Comparison of ENCODE assay signal across 9 cellular contexts in genomic region chr19:18460313-18460712, GRCh38. TPM values are rescaled to one million over a fixed set of nuclear protein-coding genes. Genes with fewer than 3 reads are reported as not detected.
DNase-seq lines count a peak whose midpoint lies in the region; ATAC-seq and TF ChIP-seq lines count a peak whose summit lies in the region.
"Had no signal": no experiment of that assay in that cellular context is flagged by ENCODE, and none has a peak within 500 bp of the region (broad histone marks: within the 10 kb centered on the region; RNA-seq: fewer than 3 reads in every experiment).

No MANE protein-coding gene starts in this region.

- H3K4me1 ChIP-seq in ACC112 (ENCODE audit: control insufficient read depth, insufficient read depth, low read length, unreplicated experiment) (peaks cover 33% of the 10 kb centered on the region), RWPE2 (ENCODE audit: insufficient read depth, poor library complexity, severe bottlenecking) (peaks cover 20% of the 10 kb centered on the region), fibroblast of lung (ENCODE audit: control insufficient read depth, extremely low read depth, insufficient read depth, low read length) (peaks cover 35% of the 10 kb centered on the region), osteoblast (ENCODE audit: insufficient read depth, low read length) (peaks cover 41% of the 10 kb centered on the region), neural progenitor cell (no peaks in the 10 kb centered on the region), GM23338 (ENCODE audit: insufficient read depth) (no peaks in the 10 kb centered on the region)

- H3F3A ChIP-seq in neural progenitor cell (ENCODE audit: low read depth) (no peaks in the 10 kb centered on the region), GM23338 (replicated peaks; ENCODE audit: low read depth) (0 out of 2 replicates have a peak, but pooled peaks cover 3% of the 10 kb centered on the region)

- no peak overlapping the region for H2AFZ ChIP-seq in ACC112 (ENCODE audit: low read length, unreplicated experiment)
- H2AFZ ChIP-seq in fibroblast of lung (ENCODE audit: low read length), result no peak overlapping the region
- H2AFZ ChIP-seq in osteoblast (ENCODE audit: low read length), result no peak overlapping the region
- no peak overlapping the region for H2AFZ ChIP-seq in neural progenitor cell (replicated peaks)
- no peak overlapping the region for H2AFZ ChIP-seq in GM23338

- H3K27ac Mint-ChIP-seq in neural progenitor cell, result no peak overlapping the region
- no peak overlapping the region for H3K27ac Mint-ChIP-seq in activated T-cell treated with anti-CD3 and anti-CD28 coated beads, Interleukin-2, amount 50 U/mL, for 24 hours
- H3K27ac Mint-ChIP-seq in GM23338, result no peak overlapping the region

- no peaks in the 10 kb centered on the region for H3K9me3 Mint-ChIP-seq in neural progenitor cell
- H3K9me3 Mint-ChIP-seq in activated T-cell treated with anti-CD3 and anti-CD28 coated beads, Interleukin-2, amount 50 U/mL, for 24 hours, result no peaks in the 10 kb centered on the region
- no peaks in the 10 kb centered on the region; the same call in 2 of the 3 replicates for H3K9me3 Mint-ChIP-seq in GM23338

- H3K4me1 Mint-ChIP-seq in neural progenitor cell (peaks cover 7% of the 10 kb centered on the region), GM23338 (peaks cover under 1% of the 10 kb centered on the region; the same call in 2 of the 3 replicates)
- H3K4me1 Mint-ChIP-seq in activated T-cell treated with anti-CD3 and anti-CD28 coated beads, Interleukin-2, amount 50 U/mL, for 24 hours (ENCODE audit: low read depth), result peaks cover 2% of the 10 kb centered on the region

- H3K27me3 ChIP-seq in ACC112 (ENCODE audit: insufficient read depth, low read length), result no peaks in the 10 kb centered on the region
- H3K27me3 ChIP-seq in RWPE2 (ENCODE audit: insufficient read depth, poor library complexity, severe bottlenecking), result no peaks in the 10 kb centered on the region
- no peaks in the 10 kb centered on the region for H3K27me3 ChIP-seq in fibroblast of lung (ENCODE audit: control insufficient read depth, insufficient read depth, low read length)
- H3K27me3 ChIP-seq in osteoblast (ENCODE audit: insufficient read depth, low read length), result no peaks in the 10 kb centered on the region
- no peaks in the 10 kb centered on the region for H3K27me3 ChIP-seq in neural progenitor cell
- no peaks in the 10 kb centered on the region for H3K27me3 ChIP-seq in GM23338 (ENCODE audit: insufficient read depth)

- H3K4me3 ChIP-seq in ACC112 (ENCODE audit: low read depth, low read length) (peak overlapping the region; percentile 56; the same call in 1 of the 2 replicates), RWPE2 (ENCODE audit: severe bottlenecking) (no peak overlapping the region), fibroblast of lung (replicated peaks in 1 of 4; ENCODE audit: control extremely low read depth in 1 of 4, insufficient read depth in 1 of 4, low read depth in 3 of 4, low read length in 4 of 4) (peak overlapping the region in 2 of 4 experiments; percentile 10 to 12), osteoblast (ENCODE audit: insufficient read depth, low read length) (peak overlapping the region; percentile 39), neural progenitor cell (no peak overlapping the region), GM23338 (no peak overlapping the region)

- H3K9me2 ChIP-seq in GM23338 (ENCODE audit: insufficient read depth), result no peaks in the 10 kb centered on the region

- peak overlapping the region; percentile 48 for H3K9ac ChIP-seq in fibroblast of lung (ENCODE audit: insufficient read depth, low read length)
- H3K9ac ChIP-seq in neural progenitor cell, result no peak overlapping the region

- H3K27me3 Mint-ChIP-seq in neural progenitor cell (ENCODE audit: insufficient read depth, low read depth), result peaks cover 4% of the 10 kb centered on the region
- H3K27me3 Mint-ChIP-seq in activated T-cell treated with anti-CD3 and anti-CD28 coated beads, Interleukin-2, amount 50 U/mL, for 24 hours, result no peaks in the 10 kb centered on the region
- peaks cover 9% of the 10 kb centered on the region for H3K27me3 Mint-ChIP-seq in GM23338 (ENCODE audit: insufficient read depth, low read depth, poor library complexity)

- no peak overlapping the region for H3K4me3 Mint-ChIP-seq in neural progenitor cell
- no peak overlapping the region for H3K4me3 Mint-ChIP-seq in activated T-cell treated with anti-CD3 and anti-CD28 coated beads, Interleukin-2, amount 50 U/mL, for 24 hours
- H3K4me3 Mint-ChIP-seq in GM23338, result no peak overlapping the region

- peak; percentile 66 for ATAC-seq in RWPE2 (ENCODE audit: low read depth)
- no peak for ATAC-seq in HG02610 (IDR thresholded peaks at IDR 0.05; ENCODE audit: unreplicated experiment)
- ATAC-seq in GM23338, result no peak

- H3K4me2 ChIP-seq in fibroblast of lung (ENCODE audit: extremely low read depth, insufficient read depth, low read length) (peak overlapping the region; percentile 89), osteoblast (ENCODE audit: insufficient read depth, low read length) (peak overlapping the region; percentile 68), neural progenitor cell (no peak overlapping the region), GM23338 (no peak overlapping the region)

- H3K79me2 ChIP-seq in ACC112 (ENCODE audit: control insufficient read depth, insufficient read depth, low read length, unreplicated experiment) (no peaks in the 10 kb centered on the region), fibroblast of lung (ENCODE audit: control insufficient read depth, insufficient read depth, low read length) (peaks cover 4% of the 10 kb centered on the region), osteoblast (ENCODE audit: insufficient read depth, low read length) (peaks cover 40% of the 10 kb centered on the region), neural progenitor cell (ENCODE audit: low read depth) (no peaks in the 10 kb centered on the region), GM23338 (replicated peaks; ENCODE audit: insufficient read depth) (no peaks in the 10 kb centered on the region)

- H4K20me1 ChIP-seq in fibroblast of lung (ENCODE audit: control insufficient read depth, extremely low read depth, insufficient read depth, low read length) (no peaks in the 10 kb centered on the region), osteoblast (ENCODE audit: insufficient read depth, low read length) (peaks cover 70% of the 10 kb centered on the region), neural progenitor cell (ENCODE audit: low read depth) (peaks cover 3% of the 10 kb centered on the region), GM23338 (replicated peaks; ENCODE audit: insufficient read depth) (0 out of 2 replicates have a peak, but pooled peaks cover 3% of the 10 kb centered on the region)

- TF ChIP-seq CTCF in RWPE2 (IDR thresholded peaks at IDR 0.05; ENCODE audit: poor library complexity, severe bottlenecking) (no peak), fibroblast of lung (conservative IDR thresholded peaks at IDR 0.05 in 1 of 2, IDR thresholded peaks at IDR 0.05 in 1 of 2; ENCODE audit: low read depth in 1 of 2, low read length in 2 of 2) (no peak), osteoblast (IDR thresholded peaks at IDR 0.05; ENCODE audit: extremely low read depth, low read depth, low read length) (no peak), neural progenitor cell (IDR thresholded peaks at IDR 0.05) (no peak), GM23338 (conservative IDR thresholded peaks at IDR 0.05; ENCODE audit: low read depth in 2 of 2) (no peak)

- H3K36me3 ChIP-seq in ACC112 (ENCODE audit: insufficient read depth, low read length) (peaks cover 10% of the 10 kb centered on the region; the same call in 1 of the 2 replicates), RWPE2 (ENCODE audit: low read depth) (peaks cover 46% of the 10 kb centered on the region), fibroblast of lung (ENCODE audit: control insufficient read depth, insufficient read depth, low read length) (peaks cover 27% of the 10 kb centered on the region), osteoblast (ENCODE audit: insufficient read depth, low read length) (peaks cover 50% of the 10 kb centered on the region), neural progenitor cell (no peaks in the 10 kb centered on the region), GM23338 (ENCODE audit: insufficient read depth) (no peaks in the 10 kb centered on the region)

- H3K9me3 ChIP-seq in RWPE2 (ENCODE audit: severe bottlenecking) (no peaks in the 10 kb centered on the region), fibroblast of lung (ENCODE audit: control insufficient read depth, insufficient read depth, low read depth, low read length) (no peaks in the 10 kb centered on the region), osteoblast (ENCODE audit: low read depth, low read length) (no peaks in the 10 kb centered on the region), neural progenitor cell (ENCODE audit: low read depth) (no peaks in the 10 kb centered on the region)

- H3K36me3 Mint-ChIP-seq in neural progenitor cell, result peaks cover 6% of the 10 kb centered on the region
- H3K36me3 Mint-ChIP-seq in activated T-cell treated with anti-CD3 and anti-CD28 coated beads, Interleukin-2, amount 50 U/mL, for 24 hours (ENCODE audit: low read depth), result peaks cover 83% of the 10 kb centered on the region
- peaks cover 15% of the 10 kb centered on the region for H3K36me3 Mint-ChIP-seq in GM23338 (ENCODE audit: low read depth)

- H3K27ac ChIP-seq in ACC112 (ENCODE audit: low read depth, low read length), result peak overlapping the region; percentile 89
- peak overlapping the region; percentile 87 for H3K27ac ChIP-seq in RWPE2 (ENCODE audit: poor library complexity, severe bottlenecking)
- peak overlapping the region; percentile 96 for H3K27ac ChIP-seq in fibroblast of lung (ENCODE audit: insufficient read depth, low read length)
- peak overlapping the region; percentile 91 for H3K27ac ChIP-seq in osteoblast (ENCODE audit: low read depth, low read length)
- no peak overlapping the region for H3K27ac ChIP-seq in neural progenitor cell
- H3K27ac ChIP-seq in GM23338 (ENCODE audit: low read depth), result no peak overlapping the region

- DNase-seq in RWPE2 (ENCODE audit: low spot score), result peak; percentile 91
- DNase-seq in fibroblast of lung (ENCODE audit: low read depth in 2 of 2), result peak; percentile 84
- DNase-seq in osteoblast (ENCODE audit: insufficient read length, low spot score, missing footprints), result peak; percentile 91
- DNase-seq in neural progenitor cell (ENCODE audit: low spot score), result no peak
- DNase-seq in activated T-cell treated with anti-CD3 and anti-CD28 coated beads, Interleukin-2, amount 50 U/mL, for 24 hours, result no peak
- DNase-seq in GM23338 (ENCODE audit: low spot score), result no peak
- DNase-seq: AML-193 had no signal

RNA-seq across cellular contexts. Expression of gene ISYNA1, which starts 22.4 kb away (rescaled TPM):
- total RNA-seq in fibroblast of lung, result 25.6 and 37.8 TPM in 2 replicates
- polyA plus RNA-seq in fibroblast of lung, result 8.3 and 10.3 TPM in 2 replicates
- polyA plus RNA-seq in fibroblast of lung (2012), result 21.1 and 21.6 TPM in 2 replicates
- polyA minus RNA-seq in fibroblast of lung (ENCODE audit: low replicate concordance), result 15.9 and 21.9 TPM in 2 replicates
- 7.7 and 8.0 TPM in 2 replicates for total RNA-seq in osteoblast
- total RNA-seq in neural progenitor cell (ENCODE audit: low replicate concordance), result 81.7 and 203 TPM in 2 replicates
- total RNA-seq in GM23338 (2014; rRNA removed; shearing (Covaris generic)), result 199 and 208 TPM in 2 replicates
- polyA plus RNA-seq in GM23338 (2016; fragmentation: Nextera tagmentation; extraction: Ambion mirVana), result 191 and 217 TPM in 2 replicates

RNA-seq across cellular contexts. Expression of gene SSBP4, which starts 41.1 kb away (rescaled TPM):
- 58.6 and 76.5 TPM in 2 replicates for total RNA-seq in fibroblast of lung
- polyA plus RNA-seq in fibroblast of lung, result 12.8 and 16.5 TPM in 2 replicates
- polyA plus RNA-seq in fibroblast of lung (2012), result 42.1 and 59.3 TPM in 2 replicates
- 11.0 and 12.0 TPM in 2 replicates for polyA minus RNA-seq in fibroblast of lung (ENCODE audit: low replicate concordance)
- 77.8 and 90.8 TPM in 2 replicates for total RNA-seq in osteoblast
- total RNA-seq in neural progenitor cell (ENCODE audit: low replicate concordance), result 21.1 and 50.5 TPM in 2 replicates
- total RNA-seq in GM23338 (2014; rRNA removed; shearing (Covaris generic)), result 42.8 and 44.4 TPM in 2 replicates
- 47.9 and 52.0 TPM in 2 replicates for polyA plus RNA-seq in GM23338 (2016; fragmentation: Nextera tagmentation; extraction: Ambion mirVana)

Comparison
In these comparisons a context has a peak if more than half of its experiments do, and no peak if none do; other contexts are left out.
1. H3K27ac ChIP-seq: peak in ACC112 (single experiment), RWPE2 (single experiment), fibroblast of lung (single experiment) and osteoblast (single experiment); none in neural progenitor cell (single experiment) and GM23338 (single experiment).
2. H3K4me3 ChIP-seq: peak in ACC112 (single experiment) and osteoblast (single experiment); none in RWPE2 (single experiment), neural progenitor cell (single experiment) and GM23338 (single experiment).
3. DNase-seq: peak in RWPE2 (single experiment), fibroblast of lung (2 of 2) and osteoblast (single experiment); none in neural progenitor cell (single experiment), activated T-cell treated with anti-CD3 and anti-CD28 coated beads, Interleukin-2, amount 50 U/mL, for 24 hours (single experiment) and GM23338 (single experiment).
4. H3K4me2 ChIP-seq: peak in fibroblast of lung (single experiment) and osteoblast (single experiment); none in neural progenitor cell (single experiment) and GM23338 (single experiment).